ENCODE assay signal across 2 cellular contexts in genomic region chr16:10182186-10182683, GRCh38.
TF ChIP-seq lines count a peak whose summit lies in the region.

TSS of gene GRIN2A (minus strand) at chr16:10182428. CDS start at chr16:10180411, 2,017 bp downstream.

TF ChIP-seq in HCT116, 20 proteins besides CTCF, POLR2A, EP300 and RAD21 (continued from another document):
- TF ChIP-seq REST (IDR thresholded peaks at IDR 0.05; ENCODE audit: low read depth) (no peak), ZFX (IDR thresholded peaks at IDR 0.05) (no peak), SP1 (IDR thresholded peaks at IDR 0.05; ENCODE audit: low read depth) (no peak)

TF ChIP-seq in HepG2, 621 proteins besides CTCF, POLR2A, EP300 and RAD21 (continued from another document):
- TF ChIP-seq ZBTB37 (CRISPR knock-in tag; IDR thresholded peaks at IDR 0.05), result no peak
- 0 out of 2 replicates have a peak, but pooled peaks have one; percentile 3 for TF ChIP-seq PAX8 (CRISPR knock-in tag; IDR thresholded peaks at IDR 0.05; ENCODE audit: borderline replicate concordance)
- TF ChIP-seq MAFG (CRISPR knock-in tag; IDR thresholded peaks at IDR 0.05), result no peak
TF ChIP-seq in HepG2: peak in this region for 4.
